ENCODE assay signal across 32 cellular contexts in the genomic region with DNA sequence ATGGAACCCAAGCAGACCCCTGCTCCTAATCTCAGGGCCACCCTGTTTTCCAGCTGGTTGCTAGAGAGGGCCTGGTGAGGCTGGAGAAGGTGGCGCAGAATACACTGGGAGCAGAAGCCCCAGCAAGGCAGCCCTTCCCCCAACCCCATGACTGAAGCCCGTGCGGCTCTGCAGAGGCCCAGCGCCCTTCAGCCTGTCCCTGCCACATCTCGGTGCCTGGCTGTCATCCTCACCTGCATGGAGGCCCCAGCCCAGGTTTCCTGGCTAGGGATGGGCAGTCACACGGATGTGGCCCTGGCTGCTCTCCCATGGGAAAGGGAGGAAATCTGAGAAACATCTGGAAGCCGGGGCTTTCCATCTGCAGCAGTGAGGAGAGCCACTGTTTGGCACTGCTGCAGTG. TPM values are rescaled to one million over a fixed set of nuclear protein-coding genes. Genes with fewer than 3 reads are reported as not detected.
"Had no signal": no experiment of that assay in that cellular context is flagged by ENCODE, and none has a peak within 500 bp of the region (broad histone marks: within the 10 kb centered on the region; RNA-seq: fewer than 3 reads in every experiment).

No MANE protein-coding gene starts in this region.

- H3K27ac Mint-ChIP-seq: T-helper 1 cell treated with Interleukin-12 subunit alpha and Interleukin-12 subunit beta and Interleukin-4 antibody, amounts not matched to agents 30 μg/mL and 1 μg/mL, for 36 hours had no signal

- H3K4me2 ChIP-seq: PC-9, SK-N-SH had no signal

- ATAC-seq: Panc1 had no signal

- H3K27ac ChIP-seq: PC-9, RWPE1, SJSA1 had no signal

- H3K4me3 Mint-ChIP-seq: T-helper 1 cell treated with Interleukin-12 subunit alpha and Interleukin-12 subunit beta and Interleukin-4 antibody, amounts not matched to agents 30 μg/mL and 1 μg/mL, for 36 hours had no signal

- H3K4me1 ChIP-seq: SJSA1 had no signal

- H3K9me3 Mint-ChIP-seq: T-helper 1 cell treated with Interleukin-12 subunit alpha and Interleukin-12 subunit beta and Interleukin-4 antibody, amounts not matched to agents 30 μg/mL and 1 μg/mL, for 36 hours had no signal

- FAIRE-seq: RCC 7860 had no signal

- H3K27me3 ChIP-seq: SJSA1 had no signal

- H3K9ac ChIP-seq: SK-N-SH had no signal

- H2AFZ ChIP-seq: PC-9 had no signal

- DNase-seq: Karpas-422, MM.1S, MV-4-11, NCI-H1092, NCI-H1105, NCI-H1417 treated with DMSO at 0.1 percent for 48 hours, NCI-H1436 treated with DMSO at 0.1 percent for 48 hours, NCI-H1694 treated with DMSO at 0.1 percent for 48 hours, NCI-H187 treated with DMSO at 0.1 percent for 48 hours, NCI-H2029, NCI-H2081, NCI-H2107, NCI-H2171 treated with DMSO at 0.1 percent for 48 hours, NCI-H2227 treated with DMSO at 0.1 percent for 48 hours, NCI-H345, NCI-H446, NCI-H510A treated with DMSO at 0.1 percent for 48 hours, NCI-H524 treated with DMSO at 0.1 percent for 48 hours, NCI-H526 treated with DMSO at 0.1 percent for 48 hours, NCI-H774, PC-9, Right ventricle myocardium superior, SHP77 treated with DMSO at 0.1 percent for 48 hours, SK-N-SH, SW 1271, T-helper 1 cell had no signal

- H3K4me3 ChIP-seq: PC-9, SJSA1 had no signal

- H3K9me3 ChIP-seq: SJSA1, SK-N-SH had no signal

RNA-seq across cellular contexts. Expression of a gene that starts 26.1 kb away (rescaled TPM):
- total RNA-seq: NCI-H460 had no signal
